ENCODE assay signal across 12 cellular contexts in genomic region chr6:142671791-142672190, GRCh38.
DNase-seq lines count a peak whose midpoint lies in the region; ATAC-seq and TF ChIP-seq lines count a peak whose summit lies in the region.
"Had no signal": no experiment of that assay in that cellular context is flagged by ENCODE, and none has a peak within 500 bp of the region (broad histone marks: within the 10 kb centered on the region; RNA-seq: fewer than 3 reads in every experiment).

No MANE protein-coding gene starts in this region.

- H3K27me3 ChIP-seq in DND-41 (ENCODE audit: insufficient read depth, low read length, poor library complexity) (peaks cover 3% of the 10 kb centered on the region), gastrocnemius medialis (peaks cover 0 to 3% (median 3%) of the 10 kb centered on the region in 3 donors)
- H3K27me3 ChIP-seq: SJCRH30 had no signal

- intact Hi-C loops in gastrocnemius medialis (cut with DNase I; ENCODE audit: low total_unique reads), result no loop called here

- H3K4me3 ChIP-seq in DND-41 (ENCODE audit: low read depth in 1 of 2, low read length in 2 of 2) (no peak overlapping the region), gastrocnemius medialis (no peak overlapping the region)
- H3K4me3 ChIP-seq: lower lobe of right lung, SJCRH30 had no signal

- DNase-seq in DND-41 (peak; percentile 35), gastrocnemius medialis (no peak), retina (no peak), NCI-H69 (lab: John Stamatoyannopoulos, UW) (no peak), GM20000 (ENCODE audit: low spot score) (no peak)
- DNase-seq: lower lobe of right lung, MM.1S, SJCRH30 had no signal

- H3K4me2 ChIP-seq in DND-41 (ENCODE audit: insufficient read depth, low read length), result no peak overlapping the region

- H2AFZ ChIP-seq in DND-41 (ENCODE audit: low read depth, low read length), result peak overlapping the region; percentile 10; the same call in 1 of the 2 replicates

- ATAC-seq in DND-41 (ENCODE audit: insufficient read depth, low read depth) (peak; percentile 67), GM19328 (IDR thresholded peaks at IDR 0.05; ENCODE audit: unreplicated experiment) (peak; percentile 89), HG02759 (IDR thresholded peaks at IDR 0.05; ENCODE audit: unreplicated experiment) (peak; percentile 83), HG03571 (IDR thresholded peaks at IDR 0.05; ENCODE audit: unreplicated experiment) (peak; percentile 96), gastrocnemius medialis (no peak)
- ATAC-seq: lower lobe of right lung had no signal

- no peaks in the 10 kb centered on the region for H4K20me1 ChIP-seq in DND-41 (ENCODE audit: insufficient read depth, low read length)

- no peaks in the 10 kb centered on the region for H3K79me2 ChIP-seq in DND-41 (ENCODE audit: insufficient read depth, low read length)

- TF ChIP-seq CTCF in DND-41 (IDR thresholded peaks at IDR 0.05; ENCODE audit: borderline replicate concordance, extremely low read depth, low read length, poor library complexity, severe bottlenecking) (no peak), gastrocnemius medialis (IDR thresholded peaks at IDR 0.05 in 4 of 5, conservative IDR thresholded peaks at IDR 0.05 in 1 of 5) (no peak), GM20000 (IDR thresholded peaks at IDR 0.05; ENCODE audit: extremely low read depth, missing control alignments) (no peak)

- H3K9me3 ChIP-seq in DND-41 (ENCODE audit: insufficient read depth, low read length, severe bottlenecking) (no peaks in the 10 kb centered on the region), gastrocnemius medialis (no peaks in the 10 kb centered on the region)
- H3K9me3 ChIP-seq: lower lobe of right lung, SJCRH30 had no signal

- no peak overlapping the region for H3K9ac ChIP-seq in DND-41 (ENCODE audit: low read depth, low read length)

- TF ChIP-seq POLR2A in gastrocnemius medialis (IDR thresholded peaks at IDR 0.05), result no peak

- H3K4me1 ChIP-seq in DND-41 (ENCODE audit: insufficient read depth, low read length) (no peaks in the 10 kb centered on the region), gastrocnemius medialis (no peaks in the 10 kb centered on the region)
- H3K4me1 ChIP-seq: lower lobe of right lung, SJCRH30 had no signal

- in situ Hi-C loops in gastrocnemius medialis (cut with MboI; ENCODE audit: low sequenced_read_pairs in 4 of 4), result no loop called here

- no peak overlapping the region for H3K27ac ChIP-seq in DND-41 (ENCODE audit: low read length)
- no peak overlapping the region for H3K27ac ChIP-seq in gastrocnemius medialis
- H3K27ac ChIP-seq: lower lobe of right lung, SJCRH30, VCaP had no signal

- H3K36me3 ChIP-seq in DND-41 (ENCODE audit: insufficient read depth, low read length), result no peaks in the 10 kb centered on the region
- no peaks in the 10 kb centered on the region for H3K36me3 ChIP-seq in gastrocnemius medialis
- H3K36me3 ChIP-seq: lower lobe of right lung, SJCRH30 had no signal

Comparison
In these comparisons a context has a peak if more than half of its experiments do, and no peak if none do; other contexts are left out.
1. ATAC-seq: peak in DND-41 (single experiment), GM19328 (single experiment), HG02759 (single experiment) and HG03571 (single experiment); none in gastrocnemius medialis (0 of 2).